In the genomic region with DNA sequence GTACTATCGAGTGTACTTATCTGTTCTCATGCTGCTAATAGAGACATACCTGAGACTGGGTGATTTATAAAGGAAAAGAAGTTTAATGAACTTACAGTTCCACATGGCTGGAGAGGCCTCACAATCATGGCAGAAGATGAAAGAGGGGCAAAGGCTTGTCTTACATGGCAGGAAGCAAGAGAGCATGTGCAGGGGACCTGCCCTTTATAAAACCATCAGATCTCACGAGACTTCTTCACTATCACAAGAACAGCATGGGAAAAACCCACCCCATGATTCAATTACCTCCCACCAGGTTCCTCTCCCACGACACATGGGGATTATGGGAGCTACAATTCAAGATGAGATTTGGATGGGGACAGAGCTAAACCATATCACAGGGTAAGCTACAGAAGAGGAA, we compare ENCODE assay signal across 20 cellular contexts. TPM values are rescaled to one million over a fixed set of nuclear protein-coding genes. Genes with fewer than 3 reads are reported as not detected.
DNase-seq lines count a peak whose midpoint lies in the region; ATAC-seq and TF ChIP-seq lines count a peak whose summit lies in the region.
"Had no signal": no experiment of that assay in that cellular context is flagged by ENCODE, and none has a peak within 500 bp of the region (broad histone marks: within the 10 kb centered on the region; RNA-seq: fewer than 3 reads in every experiment).

No MANE protein-coding gene starts in this region.

- TF ChIP-seq CTCF in right atrium auricular region (IDR thresholded peaks at IDR 0.05) = no peak
- TF ChIP-seq CTCF in nephron (IDR thresholded peaks at IDR 0.05; ENCODE audit: unreplicated experiment in 3 of 3) = no peak

- H3K4me3 ChIP-seq in right atrium auricular region = no peak overlapping the region
- H3K4me3 ChIP-seq: A549, GM23248, HAP-1 had no signal

- H3K36me3 ChIP-seq in right atrium auricular region = peaks cover 11% of the 10 kb centered on the region

- H3K27ac ChIP-seq in right atrium auricular region = peak overlapping the region; percentile 35 to 57
- H3K27ac ChIP-seq: 22Rv1, A549, C4-2B, GM23248 had no signal

- peaks cover 0 to 48% of the 10 kb centered on the region in 2 donors for H3K4me1 ChIP-seq in right atrium auricular region

- DNase-seq in activated CD4-positive, alpha-beta T cell treated with anti-CD3 and anti-CD28 coated beads, Interleukin-2, amount 10 ng/mL, durations not matched to agents 24 days and 14 days = peak; percentile 42
- no peak for DNase-seq in activated CD4-positive, alpha-beta T cell treated with anti-CD3 and anti-CD28 coated beads, Interleukin-2, amount 50 U/mL, for 1 hour
- no peak for DNase-seq in right atrium auricular region (ENCODE audit: low spot score)
- DNase-seq in Right ventricle myocardium superior = no peak
- DNase-seq in T-helper 1 cell = no peak
- DNase-seq in NCI-H526 (lab: John Stamatoyannopoulos, UW) = no peak
- DNase-seq: AML-193; CD4-positive, alpha-beta memory T cell; DMS153; DMS79; GDM1; GM23248 had no signal

- H3K27me3 ChIP-seq in right atrium auricular region = no peaks in the 10 kb centered on the region

- peaks cover 1% of the 10 kb centered on the region for H3K9me3 Mint-ChIP-seq in activated CD4-positive, alpha-beta T cell treated with anti-CD3 and anti-CD28 coated beads, Interleukin-2, amount 10 ng/mL, durations not matched to agents 24 days and 14 days
- no peaks in the 10 kb centered on the region for H3K9me3 Mint-ChIP-seq in nephron

- peaks cover 28% of the 10 kb centered on the region for H3K36me3 Mint-ChIP-seq in activated CD4-positive, alpha-beta T cell treated with anti-CD3 and anti-CD28 coated beads, Interleukin-2, amount 10 ng/mL, durations not matched to agents 24 days and 14 days (ENCODE audit: low read depth)
- peaks cover 43% of the 10 kb centered on the region for H3K36me3 Mint-ChIP-seq in nephron (ENCODE audit: low read depth)

- no peak overlapping the region for H3K27ac Mint-ChIP-seq in activated CD4-positive, alpha-beta T cell treated with anti-CD3 and anti-CD28 coated beads, Interleukin-2, amount 10 ng/mL, durations not matched to agents 24 days and 14 days
- H3K27ac Mint-ChIP-seq in nephron = no peak overlapping the region

- peaks cover 7% of the 10 kb centered on the region for H3K4me1 Mint-ChIP-seq in activated CD4-positive, alpha-beta T cell treated with anti-CD3 and anti-CD28 coated beads, Interleukin-2, amount 10 ng/mL, durations not matched to agents 24 days and 14 days
- H3K4me1 Mint-ChIP-seq in nephron = peaks cover 10% of the 10 kb centered on the region

- H3K27me3 Mint-ChIP-seq in activated CD4-positive, alpha-beta T cell treated with anti-CD3 and anti-CD28 coated beads, Interleukin-2, amount 10 ng/mL, durations not matched to agents 24 days and 14 days = no peaks in the 10 kb centered on the region
- H3K27me3 Mint-ChIP-seq in nephron (ENCODE audit: low read depth) = no peaks in the 10 kb centered on the region
- H3K27me3 Mint-ChIP-seq: CD4-positive, alpha-beta memory T cell had no signal

- no peaks in the 10 kb centered on the region for H3K9me3 ChIP-seq in right atrium auricular region
- H3K9me3 ChIP-seq: A549, HAP-1 had no signal

- no peak overlapping the region for H3K4me3 Mint-ChIP-seq in activated CD4-positive, alpha-beta T cell treated with anti-CD3 and anti-CD28 coated beads, Interleukin-2, amount 10 ng/mL, durations not matched to agents 24 days and 14 days
- peak overlapping the region; percentile 9 to 27 (median 26) for H3K4me3 Mint-ChIP-seq in nephron
- H3K4me3 Mint-ChIP-seq: CD4-positive, alpha-beta memory T cell had no signal

- intact Hi-C loops in activated CD4-positive, alpha-beta T cell treated with anti-CD3 and anti-CD28 coated beads, Interleukin-2, amount 10 ng/mL, durations not matched to agents 24 days and 14 days (cut with micrococcal nuclease) = loop anchor here (10.0 kb wide), 1 partner anchor 1372 kb away; a partner anchor contains a TSS
- intact Hi-C loops in Right ventricle myocardium superior (cut with DNase I) = no loop called here

- no peak for ATAC-seq in Right ventricle myocardium superior (ENCODE audit: poor library complexity)
- ATAC-seq: A549, HepG2 had no signal

RNA-seq across cellular contexts. Expression of a gene that starts 4.5 kb away (rescaled TPM):
- 56.1 and 62.1 TPM in 2 replicates for total RNA-seq in activated CD4-positive, alpha-beta T cell treated with anti-CD3 and anti-CD28 coated beads, Interleukin-2, amount 10 ng/mL, durations not matched to agents 24 days and 14 days
- total RNA-seq in right atrium auricular region (100 to 1,000 TPM; 110 to 227 TPM), Right ventricle myocardium superior (322 TPM)

RNA-seq across cellular contexts. Expression of a gene that starts 18.8 kb away (rescaled TPM):
- total RNA-seq in activated CD4-positive, alpha-beta T cell treated with anti-CD3 and anti-CD28 coated beads, Interleukin-2, amount 10 ng/mL, durations not matched to agents 24 days and 14 days = 0.05 TPM in 1 of 2 replicates, not detected in the other
- under 1 TPM; 0.51 to 0.85 TPM for total RNA-seq in right atrium auricular region
- total RNA-seq in Right ventricle myocardium superior = 0.30 TPM
- total RNA-seq: GM23248 had no signal

RNA-seq across cellular contexts. Expression of a gene that starts 48.5 kb away (rescaled TPM):
- not detected in 2 replicates for total RNA-seq in activated CD4-positive, alpha-beta T cell treated with anti-CD3 and anti-CD28 coated beads, Interleukin-2, amount 10 ng/mL, durations not matched to agents 24 days and 14 days
- total RNA-seq in right atrium auricular region (10 to 100 TPM; 18.6 to 53.9 TPM), Right ventricle myocardium superior (78.6 TPM)
- total RNA-seq: CD4-positive, alpha-beta memory T cell; Daoy; GM23248; H4; HepG2 had no signal

Comparison
In these comparisons a context has a peak if more than half of its experiments do, and no peak if none do; other contexts are left out.
1. RNA of a gene that starts 48.5 kb away (total RNA-seq): 78.6 TPM in Right ventricle myocardium superior (single experiment) and 18.6 to 53.9 TPM in right atrium auricular region; not detected in activated CD4-positive, alpha-beta T cell treated with anti-CD3 and anti-CD28 coated beads, Interleukin-2, amount 10 ng/mL, durations not matched to agents 24 days and 14 days; every median in the first group is over 10 times any median in the second.